Comparison of ENCODE assay signal across 1 cellular context in the genomic region with DNA sequence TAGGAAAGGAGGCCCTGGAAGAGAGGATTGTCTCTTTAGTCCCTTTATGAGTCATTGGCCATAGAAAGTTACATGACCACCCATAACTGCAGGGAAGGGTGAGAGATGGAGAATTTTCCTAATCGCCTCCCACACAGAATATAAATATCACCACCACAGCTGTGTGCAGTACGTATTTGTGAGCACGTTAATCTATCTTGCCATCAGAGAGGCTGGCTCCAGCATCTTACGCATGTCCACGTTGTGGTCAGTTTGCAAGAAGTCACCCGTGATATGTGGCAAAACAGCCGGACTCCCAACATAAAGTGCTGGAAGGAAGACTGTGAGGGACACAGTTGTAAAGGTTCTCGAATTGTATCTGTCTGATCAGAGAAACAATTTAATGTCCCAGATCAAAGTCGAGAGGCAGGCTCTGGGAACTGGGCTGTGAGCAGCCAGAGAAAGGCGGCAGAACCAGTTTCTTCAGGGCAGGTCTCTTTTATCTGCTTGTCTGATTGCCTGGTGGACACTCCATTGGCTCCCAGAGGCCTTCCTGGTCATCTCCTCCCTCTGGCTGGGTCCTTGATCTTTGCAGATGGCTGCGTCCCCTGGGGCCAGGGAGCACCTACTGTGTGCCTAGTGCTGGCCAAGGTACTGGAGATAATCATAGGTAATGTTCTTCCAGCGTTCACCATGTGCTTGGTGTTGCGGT.
TF ChIP-seq lines count a peak whose summit lies in the region.

No MANE protein-coding gene starts in this region.

TF ChIP-seq in endothelial cell of umbilical vein, 7 proteins besides CTCF, POLR2A, EP300 and RAD21:
- TF ChIP-seq FOS (IDR thresholded peaks at IDR 0.05; ENCODE audit: borderline replicate concordance, insufficient read depth, low read length) = no peak
- no peak for TF ChIP-seq GATA2 (IDR thresholded peaks at IDR 0.05; ENCODE audit: insufficient read depth, insufficient read length, low read depth, low read length)
- no peak for TF ChIP-seq JUN (IDR thresholded peaks at IDR 0.05; ENCODE audit: borderline replicate concordance, insufficient read depth, insufficient read length, low read depth)
- no peak for TF ChIP-seq EZH2 (IDR thresholded peaks at IDR 0.05; ENCODE audit: borderline replicate concordance, low read depth, low read length, severe bottlenecking)
- TF ChIP-seq, protein P1, sequence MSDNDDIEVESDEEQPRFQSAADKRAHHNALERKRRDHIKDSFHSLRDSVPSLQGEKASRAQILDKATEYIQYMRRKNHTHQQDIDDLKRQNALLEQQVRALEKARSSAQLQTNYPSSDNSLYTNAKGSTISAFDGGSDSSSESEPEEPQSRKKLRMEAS (IDR thresholded peaks at IDR 0.05; ENCODE audit: insufficient read depth, insufficient read length) = no peak
- TF ChIP-seq MYC (IDR thresholded peaks at IDR 0.05; ENCODE audit: low read depth, low read length) = no peak
- TF ChIP-seq POLR2AphosphoS5 (IDR thresholded peaks at IDR 0.05; ENCODE audit: insufficient read depth, low read depth, low read length) = no peak
